11 cellular contexts compared by ENCODE assay signal in the genomic region with DNA sequence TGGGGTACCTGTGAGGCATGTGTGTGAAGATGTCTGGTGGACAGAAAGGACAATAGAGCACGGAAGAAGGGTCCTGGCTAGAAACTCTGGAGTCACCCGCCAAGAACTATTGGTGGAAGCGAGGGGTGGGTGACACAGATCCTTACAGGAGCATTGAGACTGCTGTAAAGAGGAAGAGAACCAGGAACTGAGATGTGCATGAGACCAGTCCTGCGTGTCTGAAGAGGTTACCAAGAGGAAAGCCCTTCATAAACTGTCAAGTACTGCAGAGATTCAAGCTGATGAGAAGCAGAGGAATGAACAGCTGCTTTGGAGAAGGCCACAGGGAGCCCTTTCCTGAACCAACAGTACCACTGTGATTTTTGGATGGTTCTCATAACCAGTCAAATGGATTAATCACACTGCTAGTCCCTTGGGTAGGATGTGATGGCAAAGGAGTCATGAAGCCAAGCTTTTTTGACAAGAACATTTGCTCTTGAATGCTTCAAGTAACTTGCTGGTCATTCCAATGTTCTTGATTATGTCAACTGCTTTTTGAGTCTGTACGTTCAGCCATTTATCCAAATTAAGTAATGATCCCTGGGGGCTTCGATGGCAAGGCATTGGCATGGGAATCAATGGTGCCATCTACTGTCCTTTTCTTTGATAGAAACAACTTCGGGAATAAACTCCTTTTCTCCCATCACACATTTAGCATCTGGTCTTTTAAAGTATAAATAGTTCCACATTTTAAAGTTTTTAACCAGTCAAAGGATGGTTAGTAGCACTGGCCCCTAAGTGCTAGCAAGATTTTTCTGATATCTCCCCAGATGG. TPM values are rescaled to one million over a fixed set of nuclear protein-coding genes. Genes with fewer than 3 reads are reported as not detected.
DNase-seq lines count a peak whose midpoint lies in the region; TF ChIP-seq lines count a peak whose summit lies in the region.
"Had no signal": no experiment of that assay in that cellular context is flagged by ENCODE, and none has a peak within 500 bp of the region (broad histone marks: within the 10 kb centered on the region; RNA-seq: fewer than 3 reads in every experiment).

No MANE protein-coding gene starts in this region.

- peak; percentile 54 to 62 for TF ChIP-seq RAD21 in liver (IDR thresholded peaks at IDR 0.05)

- H3K9me3 Mint-ChIP-seq in HFFc6 (no peaks in the 10 kb centered on the region), immature natural killer cell (no peaks in the 10 kb centered on the region)
- H3K9me3 Mint-ChIP-seq in CD4-positive, alpha-beta memory T cell, result no peaks in the 10 kb centered on the region
- H3K9me3 Mint-ChIP-seq: effector memory CD8-positive, alpha-beta T cell had no signal

- no peaks in the 10 kb centered on the region for H3K9me3 ChIP-seq in liver (ENCODE audit: control insufficient read depth in 4 of 4, low read length in 3 of 4)
- H3K9me3 ChIP-seq in CD4-positive, alpha-beta memory T cell (ENCODE audit: control insufficient read depth in 1 of 2, low read length in 2 of 2), result no peaks in the 10 kb centered on the region

- peak; percentile 48; the same call in 1 of the 2 replicates for TF ChIP-seq CTCF in HFFc6 (IDR thresholded peaks at IDR 0.05)
- TF ChIP-seq CTCF in liver (IDR thresholded peaks at IDR 0.05; ENCODE audit: low read depth, low read length, missing input control), result no peak

- peaks cover 0 to 2% (median 0%) of the 10 kb centered on the region in 4 donors for H3K4me1 ChIP-seq in liver (ENCODE audit: control insufficient read depth in 4 of 4, insufficient read depth in 4 of 4, low read length in 3 of 4)
- no peaks in the 10 kb centered on the region for H3K4me1 ChIP-seq in CD4-positive, alpha-beta memory T cell (ENCODE audit: insufficient read depth, low read length)

- intact Hi-C loops in CD4-positive, alpha-beta memory T cell (cut with micrococcal nuclease), result no loop called here

- no peak overlapping the region for H3K27ac Mint-ChIP-seq in HFFc6
- H3K27ac Mint-ChIP-seq in immature natural killer cell, result no peak overlapping the region
- H3K27ac Mint-ChIP-seq in CD4-positive, alpha-beta memory T cell, result no peak overlapping the region
- H3K27ac Mint-ChIP-seq: effector memory CD8-positive, alpha-beta T cell had no signal

- 78% methylated on average over 7 of the region's 7 CpGs for WGBS in liver

- no peak overlapping the region for H3K4me3 ChIP-seq in liver (ENCODE audit: low read depth in 1 of 3, low read length in 3 of 3)
- no peak overlapping the region for H3K4me3 ChIP-seq in CD4-positive, alpha-beta memory T cell (ENCODE audit: low read length in 2 of 2)

- H3K27me3 ChIP-seq in liver (ENCODE audit: control insufficient read depth in 4 of 4, insufficient read depth in 4 of 4, low read length in 3 of 4), result no peaks in the 10 kb centered on the region
- no peaks in the 10 kb centered on the region for H3K27me3 ChIP-seq in CD4-positive, alpha-beta memory T cell (ENCODE audit: insufficient read depth, low read length)

- H3K4me1 Mint-ChIP-seq in HFFc6 (ENCODE audit: low read depth) (peaks cover 23% of the 10 kb centered on the region), immature natural killer cell (no peaks in the 10 kb centered on the region)
- no peaks in the 10 kb centered on the region for H3K4me1 Mint-ChIP-seq in CD4-positive, alpha-beta memory T cell

- no peaks in the 10 kb centered on the region for H3K36me3 ChIP-seq in liver (ENCODE audit: control insufficient read depth in 4 of 4, insufficient read depth in 3 of 4, low read depth in 1 of 4, low read length in 3 of 4)
- H3K36me3 ChIP-seq in CD4-positive, alpha-beta memory T cell (ENCODE audit: insufficient read depth, low read length), result no peaks in the 10 kb centered on the region

- H3K4me3 Mint-ChIP-seq in HFFc6 (no peak overlapping the region), immature natural killer cell (no peak overlapping the region)
- H3K4me3 Mint-ChIP-seq in CD4-positive, alpha-beta memory T cell, result no peak overlapping the region
- H3K4me3 Mint-ChIP-seq: effector memory CD8-positive, alpha-beta T cell had no signal

- H3K27ac ChIP-seq in liver (ENCODE audit: low read depth in 1 of 2, low read length in 2 of 2), result no peak overlapping the region
- no peak overlapping the region for H3K27ac ChIP-seq in CD4-positive, alpha-beta memory T cell (ENCODE audit: low read depth, low read length)

- no peak overlapping the region for H3K9ac ChIP-seq in liver (ENCODE audit: low read depth in 1 of 2, low read length in 2 of 2)

- H3K27me3 Mint-ChIP-seq in HFFc6 (ENCODE audit: insufficient read depth) (no peaks in the 10 kb centered on the region; the same call in 1 of the 2 replicates), immature natural killer cell (ENCODE audit: low read depth in 3 of 3) (peaks cover 0 to 4% (median 4%) of the 10 kb centered on the region in 3 donors)
- peaks cover 9 to 10% of the 10 kb centered on the region in 2 donors for H3K27me3 Mint-ChIP-seq in CD4-positive, alpha-beta memory T cell

- CTCF ChIA-PET in CD4-positive, alpha-beta memory T cell (lab: Charles Lee; ENCODE audit: partially characterized antibody), result interaction anchor here (1.4 to 1.7 kb wide), 2 partner anchors 293 to 302 kb away, joined by 3 read pairs; no protein-coding TSS in a partner anchor

- DNase-seq in CD1c-positive myeloid dendritic cell (ENCODE audit: extremely low spot score), result peak; percentile 62
- DNase-seq in HFFc6, result no peak
- DNase-seq in RPMI7951 (ENCODE audit: low read depth), result peak; percentile 20
- DNase-seq in glomerular visceral epithelial cell (ENCODE audit: extremely low spot score), result no peak
- no peak for DNase-seq in HCEC 1CT
- DNase-seq in immature natural killer cell, result no peak
- no peak for DNase-seq in CD4-positive, alpha-beta memory T cell
- DNase-seq: effector memory CD8-positive, alpha-beta T cell; KBM-7; stimulated activated CD4-positive, alpha-beta T cell treated with anti-CD3 and anti-CD28 coated beads, Interleukin-2, amount 100 ng/mL, for 48 hours had no signal

- POLR2A ChIA-PET in CD4-positive, alpha-beta memory T cell (lab: Charles Lee; ENCODE audit: partially characterized antibody), result no interaction called here

- H3K36me3 Mint-ChIP-seq in HFFc6 (ENCODE audit: low read depth) (no peaks in the 10 kb centered on the region), immature natural killer cell (no peaks in the 10 kb centered on the region)
- no peaks in the 10 kb centered on the region for H3K36me3 Mint-ChIP-seq in CD4-positive, alpha-beta memory T cell

TF ChIP-seq in liver, 16 proteins besides CTCF, POLR2A, EP300 and RAD21:
- no peak for TF ChIP-seq GABPA (IDR thresholded peaks at IDR 0.05 in 1 of 2, conservative IDR thresholded peaks at IDR 0.05 in 1 of 2)
- no peak for TF ChIP-seq FOXA2 (IDR thresholded peaks at IDR 0.05)
- TF ChIP-seq, protein P1, sequence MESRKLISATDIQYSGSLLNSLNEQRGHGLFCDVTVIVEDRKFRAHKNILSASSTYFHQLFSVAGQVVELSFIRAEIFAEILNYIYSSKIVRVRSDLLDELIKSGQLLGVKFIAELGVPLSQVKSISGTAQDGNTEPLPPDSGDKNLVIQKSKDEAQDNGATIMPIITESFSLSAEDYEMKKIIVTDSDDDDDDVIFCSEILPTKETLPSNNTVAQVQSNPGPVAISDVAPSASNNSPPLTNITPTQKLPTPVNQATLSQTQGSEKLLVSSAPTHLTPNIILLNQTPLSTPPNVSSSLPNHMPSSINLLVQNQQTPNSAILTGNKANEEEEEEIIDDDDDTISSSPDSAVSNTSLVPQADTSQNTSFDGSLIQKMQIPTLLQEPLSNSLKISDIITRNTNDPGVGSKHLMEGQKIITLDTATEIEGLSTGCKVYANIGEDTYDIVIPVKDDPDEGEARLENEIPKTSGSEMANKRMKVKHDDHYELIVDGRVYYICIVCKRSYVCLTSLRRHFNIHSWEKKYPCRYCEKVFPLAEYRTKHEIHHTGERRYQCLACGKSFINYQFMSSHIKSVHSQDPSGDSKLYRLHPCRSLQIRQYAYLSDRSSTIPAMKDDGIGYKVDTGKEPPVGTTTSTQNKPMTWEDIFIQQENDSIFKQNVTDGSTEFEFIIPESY (IDR thresholded peaks at IDR 0.05), result no peak
- TF ChIP-seq NR2F2 (IDR thresholded peaks at IDR 0.05), result no peak
- TF ChIP-seq, protein P2, sequence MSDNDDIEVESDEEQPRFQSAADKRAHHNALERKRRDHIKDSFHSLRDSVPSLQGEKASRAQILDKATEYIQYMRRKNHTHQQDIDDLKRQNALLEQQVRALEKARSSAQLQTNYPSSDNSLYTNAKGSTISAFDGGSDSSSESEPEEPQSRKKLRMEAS (IDR thresholded peaks at IDR 0.05), result no peak
- TF ChIP-seq EGR1 (IDR thresholded peaks at IDR 0.05; ENCODE audit: low read depth in 2 of 2), result no peak
- TF ChIP-seq TAF1 (conservative IDR thresholded peaks at IDR 0.05), result no peak
- no peak for TF ChIP-seq HNF4G (IDR thresholded peaks at IDR 0.05)
- no peak for TF ChIP-seq YY1 (IDR thresholded peaks at IDR 0.05)
- TF ChIP-seq JUND (IDR thresholded peaks at IDR 0.05), result no peak
- TF ChIP-seq RXRA (IDR thresholded peaks at IDR 0.05), result no peak
TF ChIP-seq in liver: peak in this region for 0.

RNA-seq across cellular contexts. Expression of a gene that starts 42.9 kb away (rescaled TPM):
- total RNA-seq in HFFc6 (2021; fragmentation: NEBNext Ultra II Directional; extraction: Animal tissue kit (Norgen Biotek cat#: 25700)), result 1 to 10 TPM; 1.7 to 2.7 (median 2.1) TPM
- total RNA-seq in RPMI7951 (2014; rRNA removed; shearing (Covaris generic)), result 0.48 and 0.68 TPM in 2 replicates
- total RNA-seq in liver, result 1 to 10 TPM in 1 of 2 donors, under 1 TPM in 1; 0.56 to 2.9 TPM
- polyA plus RNA-seq in liver (under 1 TPM; 0.22 to 0.31 TPM), immature natural killer cell (under 1 TPM; 0.06 to 0.58 (median 0.25) TPM)
- 1 to 10 TPM; 2.1 to 2.3 TPM for total RNA-seq in CD4-positive, alpha-beta memory T cell
- polyA plus RNA-seq in CD4-positive, alpha-beta memory T cell, result under 1 TPM; 0.24 to 0.45 TPM

Comparison
In these comparisons a context has a peak if more than half of its experiments do, and no peak if none do; other contexts are left out.
1. DNase-seq: peak in CD1c-positive myeloid dendritic cell (single experiment) and RPMI7951 (single experiment); none in HFFc6 (single experiment), glomerular visceral epithelial cell (single experiment), HCEC 1CT (single experiment), immature natural killer cell (0 of 3) and CD4-positive, alpha-beta memory T cell (0 of 5).